Comparison of ENCODE assay signal across 8 cellular contexts in genomic region chr14:24300326-24300980, GRCh38. TPM values are rescaled to one million over a fixed set of nuclear protein-coding genes. Genes with fewer than 3 reads are reported as not detected.
A peak's percentile ranks its signal among the peaks of the same experiment; 100 is the strongest.
DNase-seq lines count a peak whose midpoint lies in the region; ATAC-seq and TF ChIP-seq lines count a peak whose summit lies in the region.

No MANE protein-coding gene starts in this region.

- H3K27me3 ChIP-seq in colonic mucosa (no peaks in the 10 kb centered on the region), muscle layer of duodenum (ENCODE audit: low read depth, low read length) (no peaks in the 10 kb centered on the region)

- H3K36me3 ChIP-seq in colonic mucosa: peaks cover 17% of the 10 kb centered on the region
- peaks cover 47 to 51% of the 10 kb centered on the region in 2 donors for H3K36me3 ChIP-seq in muscle layer of duodenum (ENCODE audit: control insufficient read depth in 1 of 2, insufficient read depth in 2 of 2, low read length in 2 of 2)

- intact Hi-C loops in colonic mucosa (cut with DNase I): no loop called here

- TF ChIP-seq CTCF in AG04449 (IDR thresholded peaks at IDR 0.05; ENCODE audit: insufficient read depth, low read length, missing control alignments) (no peak), colonic mucosa (IDR thresholded peaks at IDR 0.05) (no peak)

- no peak for ATAC-seq in GM18867 (IDR thresholded peaks at IDR 0.05; ENCODE audit: unreplicated experiment)

- POLR2A ChIA-PET in AG04449 (lab: Yijun Ruan, JAX): interaction anchor here (0.7 to 4.1 kb wide), 7 partner anchors 8 to 136 kb away, joined by 3 to 26 read pairs (median 3); partner anchors contain the start of genes CIDEB, RABGGTA and TINF2

- peaks cover 13% of the 10 kb centered on the region for H3K4me1 ChIP-seq in colonic mucosa
- H3K4me1 ChIP-seq in muscle layer of duodenum (ENCODE audit: control insufficient read depth in 1 of 2, insufficient read depth in 2 of 2, low read length in 2 of 2): peaks cover 12 to 29% of the 10 kb centered on the region in 2 donors

- CTCF ChIA-PET in AG04449 (lab: Yijun Ruan, JAX): interaction anchor here (0.6 to 21.1 kb wide), 15 partner anchors 22 to 243 kb away, joined by 3 to 688 read pairs (median 33); partner anchors contain the start of genes ADCY4, CBLN3, CHMP4A and CIDEB

- H3K9me3 ChIP-seq in colonic mucosa (no peaks in the 10 kb centered on the region), muscle layer of duodenum (ENCODE audit: control insufficient read depth in 1 of 2, low read length in 2 of 2) (no peaks in the 10 kb centered on the region)

- peak overlapping the region; percentile 58 to 89 for H3K9ac ChIP-seq in colonic mucosa (ENCODE audit: low read depth in 2 of 2, low read length in 2 of 2)

- DNase-seq in AG04449 (ENCODE audit: low read depth, low spot score): no peak
- DNase-seq in Jurkat, Clone E6-1 (ENCODE audit: low read depth, low spot score): no peak
- DNase-seq in colonic mucosa: no peak
- DNase-seq in stimulated activated CD4-positive, alpha-beta T cell treated with anti-CD3 and anti-CD28 coated beads, Interleukin-1b, Interleukin-23, amount 100 ng/mL, for 48 hours: no peak
- no peak for DNase-seq in GM03348 (ENCODE audit: low spot score)
- DNase-seq in iPS-NIHi7 (ENCODE audit: extremely low spot score): no peak

- H3K4me3 ChIP-seq in AG04449 (ENCODE audit: low read depth, low read length) (peak overlapping the region; percentile 99), colonic mucosa (peak overlapping the region; percentile 92), muscle layer of duodenum (ENCODE audit: low read depth in 1 of 2, low read length in 2 of 2) (peak overlapping the region; percentile 81 to 93)
- peak overlapping the region; percentile 94 for H3K4me3 ChIP-seq in Jurkat, Clone E6-1 (ENCODE audit: low read length)

- H3K27ac ChIP-seq in colonic mucosa: peak overlapping the region; percentile 88
- H3K27ac ChIP-seq in muscle layer of duodenum (ENCODE audit: low read length): peak overlapping the region; percentile 89

RNA-seq across cellular contexts. Expression of gene NOP9, which starts 0.8 kb away (rescaled TPM):
- polyA plus RNA-seq in Jurkat, Clone E6-1 (2012; ENCODE audit: insufficient read depth, insufficient read length): 20.1 TPM
- total RNA-seq in colonic mucosa: 10 to 100 TPM; 23.8 to 49.8 TPM

RNA-seq across cellular contexts. Expression of gene DHRS1, which starts 0.9 kb away (rescaled TPM):
- 29.6 TPM for polyA plus RNA-seq in Jurkat, Clone E6-1 (2012; ENCODE audit: insufficient read depth, insufficient read length)
- total RNA-seq in colonic mucosa: 10 to 100 TPM; 38.0 to 42.4 TPM

RNA-seq across cellular contexts. Expression of gene CIDEB, which starts 7.3 kb away (rescaled TPM):
- 15.1 TPM for polyA plus RNA-seq in Jurkat, Clone E6-1 (2012; ENCODE audit: insufficient read depth, insufficient read length)
- total RNA-seq in colonic mucosa: 10 to 100 TPM in 1 of 2 donors, 1 to 10 TPM in 1; 7.7 to 12.9 TPM

RNA-seq across cellular contexts. Expression of gene LTB4R2, which starts 9.5 kb away (rescaled TPM):
- 12.5 TPM for polyA plus RNA-seq in Jurkat, Clone E6-1 (2012; ENCODE audit: insufficient read depth, insufficient read length)
- total RNA-seq in colonic mucosa: 1 to 10 TPM; 2.7 to 7.8 TPM

RNA-seq across cellular contexts. Expression of gene LTB4R, which starts 10.8 kb away (rescaled TPM):
- 10.9 TPM for polyA plus RNA-seq in Jurkat, Clone E6-1 (2012; ENCODE audit: insufficient read depth, insufficient read length)
- total RNA-seq in colonic mucosa: 1 to 10 TPM; 1.5 to 4.0 TPM
